Comparison of ENCODE assay signal across 26 cellular contexts in the genomic region with DNA sequence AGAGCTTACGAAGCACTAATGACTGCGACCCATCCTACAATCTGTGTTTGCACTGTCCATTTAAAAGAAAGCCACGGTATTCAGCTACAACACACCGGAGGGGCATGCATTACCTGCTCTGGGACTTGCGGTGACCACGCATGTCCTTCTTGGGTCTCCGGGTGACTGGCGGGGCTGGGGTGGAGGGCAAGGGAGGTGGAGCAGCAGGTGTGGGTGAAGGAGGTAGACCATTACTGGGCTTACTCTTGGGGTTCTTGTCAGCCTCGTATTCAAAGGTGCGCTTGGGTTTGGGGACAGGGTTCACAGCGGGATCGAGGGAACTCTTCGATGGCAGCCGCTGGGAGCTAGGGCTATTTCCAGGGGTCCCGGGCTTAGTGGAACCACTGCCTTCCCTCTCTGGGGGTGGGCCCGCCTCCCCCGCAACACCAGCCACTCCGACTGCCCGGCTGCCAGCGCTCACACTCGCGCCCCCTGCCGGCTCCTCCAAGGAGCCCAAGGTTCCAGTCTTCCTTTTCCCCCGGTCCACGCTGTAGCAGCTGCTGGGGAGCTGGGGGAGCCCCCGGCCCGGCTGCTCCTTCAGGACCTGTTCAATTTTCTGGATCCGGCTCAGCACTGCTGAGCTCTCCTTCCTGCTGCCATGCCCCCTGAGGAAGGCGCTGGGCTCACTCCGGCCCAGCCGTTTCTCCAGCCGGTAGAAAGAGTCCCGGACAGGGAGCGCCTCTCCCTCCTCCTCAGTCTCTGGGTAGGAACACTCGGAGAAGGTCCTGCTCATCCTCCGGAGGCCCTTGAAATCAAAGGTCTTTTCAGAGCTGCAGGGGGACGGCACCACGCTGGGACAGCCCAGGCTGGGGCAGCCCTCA. TPM values are rescaled to one million over a fixed set of nuclear protein-coding genes. Genes with fewer than 3 reads are reported as not detected.
A peak's percentile ranks its signal among the peaks of the same experiment; 100 is the strongest.
DNase-seq lines count a peak whose midpoint lies in the region; ATAC-seq and TF ChIP-seq lines count a peak whose summit lies in the region.
"Had no signal": no experiment of that assay in that cellular context is flagged by ENCODE, and none has a peak within 500 bp of the region (broad histone marks: within the 10 kb centered on the region; RNA-seq: fewer than 3 reads in every experiment).

No MANE protein-coding gene starts in this region.

- H3F3A ChIP-seq in GM23338 (replicated peaks; ENCODE audit: low read depth) (no peaks in the 10 kb centered on the region), smooth muscle cell (ENCODE audit: low read depth) (peaks cover 6% of the 10 kb centered on the region)

- H3K79me2 ChIP-seq in GM23338 (replicated peaks; ENCODE audit: insufficient read depth) (no peaks in the 10 kb centered on the region), smooth muscle cell (ENCODE audit: low read depth) (peaks cover 53% of the 10 kb centered on the region)

- H3K36me3 Mint-ChIP-seq in GM23338 (ENCODE audit: low read depth), result no peaks in the 10 kb centered on the region; the same call in 2 of the 3 replicates
- H3K36me3 Mint-ChIP-seq in activated T-cell treated with anti-CD3 and anti-CD28 coated beads, Interleukin-2, amount 50 U/mL, for 4 hours (ENCODE audit: insufficient read depth), result no peaks in the 10 kb centered on the region
- H3K36me3 Mint-ChIP-seq: activated CD8-positive, alpha-beta memory T cell treated with anti-CD3 and anti-CD28 coated beads, Interleukin-2, amount 10 ng/mL, durations not matched to agents 7 days and 5 days; activated naive CD4-positive, alpha-beta T cell treated with anti-CD3 and anti-CD28 coated beads, Interleukin-2, amount 50 U/mL, for 72 hours had no signal

- no peaks in the 10 kb centered on the region for H3K4me1 ChIP-seq in GM23338 (ENCODE audit: insufficient read depth)
- peaks cover 5% of the 10 kb centered on the region for H3K4me1 ChIP-seq in foreskin keratinocyte
- H3K4me1 ChIP-seq in smooth muscle cell (ENCODE audit: low read depth), result peaks cover 16% of the 10 kb centered on the region

- no peaks in the 10 kb centered on the region for H3K9me3 Mint-ChIP-seq in GM23338
- H3K9me3 Mint-ChIP-seq in activated T-cell treated with anti-CD3 and anti-CD28 coated beads, Interleukin-2, amount 50 U/mL, for 4 hours, result no peaks in the 10 kb centered on the region
- no peaks in the 10 kb centered on the region for H3K9me3 Mint-ChIP-seq in stimulated activated naive CD8-positive, alpha-beta T cell treated with anti-CD3 and anti-CD28 coated beads, Interleukin-15, amount 100 ng/mL, for 72 hours
- H3K9me3 Mint-ChIP-seq: activated CD4-positive, alpha-beta T cell treated with anti-CD3 and anti-CD28 coated beads, Interleukin-2, amount 10 ng/mL, durations not matched to agents 24 days and 14 days; activated naive CD4-positive, alpha-beta T cell treated with anti-CD3 and anti-CD28 coated beads, Interleukin-2, amount 50 U/mL, for 72 hours; T-helper 2 cell treated with Interferon-gamma antibody and Interleukin-4, amounts not matched to agents 5 μg/mL and 100 μg/mL, for 36 hours had no signal

- peaks cover 2% of the 10 kb centered on the region; the same call in 2 of the 3 replicates for H3K4me1 Mint-ChIP-seq in GM23338
- peaks cover 5% of the 10 kb centered on the region for H3K4me1 Mint-ChIP-seq in activated T-cell treated with anti-CD3 and anti-CD28 coated beads, Interleukin-2, amount 50 U/mL, for 4 hours (ENCODE audit: low read depth)
- H3K4me1 Mint-ChIP-seq in stimulated activated naive CD8-positive, alpha-beta T cell treated with anti-CD3 and anti-CD28 coated beads, Interleukin-15, amount 100 ng/mL, for 72 hours, result no peaks in the 10 kb centered on the region
- H3K4me1 Mint-ChIP-seq: activated CD4-positive, alpha-beta T cell treated with anti-CD3 and anti-CD28 coated beads, Interleukin-2, amount 10 ng/mL, durations not matched to agents 24 days and 14 days; activated CD8-positive, alpha-beta memory T cell treated with anti-CD3 and anti-CD28 coated beads, Interleukin-2, amount 10 ng/mL, durations not matched to agents 7 days and 5 days had no signal

- no peak overlapping the region for H3K27ac ChIP-seq in GM23338 (ENCODE audit: low read depth)
- no peak overlapping the region for H3K27ac ChIP-seq in foreskin keratinocyte
- peak overlapping the region; percentile 40 for H3K27ac ChIP-seq in smooth muscle cell (ENCODE audit: low read depth)
- H3K27ac ChIP-seq: BLaER1 treated with 17β-estradiol and CSF1 and Interleukin-3, amounts not matched to agents 10 nM and 100 nM had no signal

- WGBS in smooth muscle cell (ENCODE audit: low lambda C conversion rate), result 91% methylated on average over 36 of the region's 38 CpGs

- ATAC-seq in GM23338 (peak; percentile 67), foreskin keratinocyte (no peak)
- ATAC-seq in activated T-cell treated with anti-CD3 and anti-CD28 coated beads, Interleukin-2, amount 50 U/mL, for 4 hours, result no peak
- no peak for ATAC-seq in stimulated activated naive CD8-positive, alpha-beta T cell treated with anti-CD3 and anti-CD28 coated beads, Interleukin-15, amount 100 ng/mL, for 72 hours
- ATAC-seq: activated CD8-positive, alpha-beta memory T cell treated with anti-CD3 and anti-CD28 coated beads, Interleukin-2, amount 10 ng/mL, durations not matched to agents 7 days and 5 days; activated naive CD4-positive, alpha-beta T cell treated with anti-CD3 and anti-CD28 coated beads, Interleukin-2, amount 50 U/mL, for 72 hours; left ventricle myocardium superior had no signal

- H3K27me3 ChIP-seq in GM23338 (ENCODE audit: insufficient read depth), result no peaks in the 10 kb centered on the region
- no peaks in the 10 kb centered on the region for H3K27me3 ChIP-seq in foreskin keratinocyte
- H3K27me3 ChIP-seq in smooth muscle cell (ENCODE audit: low read depth), result no peaks in the 10 kb centered on the region
- H3K27me3 ChIP-seq: ascending aorta had no signal

- TF ChIP-seq CTCF in GM23338 (conservative IDR thresholded peaks at IDR 0.05; ENCODE audit: low read depth in 2 of 2) (peak; percentile 36 to 56), foreskin keratinocyte (conservative IDR thresholded peaks at IDR 0.05) (peak; percentile 19), smooth muscle cell (IDR thresholded peaks at IDR 0.05; ENCODE audit: borderline replicate concordance, insufficient read depth, poor library complexity, severe bottlenecking) (no peak)

- H3K27ac Mint-ChIP-seq in GM23338, result peak overlapping the region; percentile 50; the same call in 1 of the 2 replicates
- peak overlapping the region in 1 of 2 donors; percentile 92 for H3K27ac Mint-ChIP-seq in stimulated activated naive CD8-positive, alpha-beta T cell treated with anti-CD3 and anti-CD28 coated beads, Interleukin-15, amount 100 ng/mL, for 72 hours
- H3K27ac Mint-ChIP-seq: activated CD4-positive, alpha-beta T cell treated with anti-CD3 and anti-CD28 coated beads, Interleukin-2, amount 10 ng/mL, durations not matched to agents 24 days and 14 days; activated CD8-positive, alpha-beta memory T cell treated with anti-CD3 and anti-CD28 coated beads, Interleukin-2, amount 10 ng/mL, durations not matched to agents 7 days and 5 days; activated naive CD4-positive, alpha-beta T cell treated with anti-CD3 and anti-CD28 coated beads, Interleukin-2, amount 50 U/mL, for 72 hours; T-helper 2 cell treated with Interferon-gamma antibody and Interleukin-4, amounts not matched to agents 5 μg/mL and 100 μg/mL, for 36 hours had no signal

- H4K20me1 ChIP-seq in GM23338 (replicated peaks; ENCODE audit: insufficient read depth), result no peaks in the 10 kb centered on the region
- peaks cover 96% of the 10 kb centered on the region for H4K20me1 ChIP-seq in smooth muscle cell (ENCODE audit: low read depth)

- DNase-seq in GM23338 (ENCODE audit: low spot score) (peak; percentile 31), SK-MEL-5 (ENCODE audit: low read depth, low spot score) (peak; percentile 22), foreskin keratinocyte (no peak), smooth muscle cell (lab: John Stamatoyannopoulos, UW; ENCODE audit: unreplicated experiment) (no peak), activated T-cell treated with anti-CD3 and anti-CD28 coated beads for 4 hours (no peak), NCI-H748 treated with DMSO at 0.1 percent for 48 hours (lab: John Stamatoyannopoulos, UW) (no peak)
- DNase-seq in activated T-cell treated with anti-CD3 and anti-CD28 coated beads, Interleukin-2, amount 50 U/mL, for 4 hours, result no peak
- no peak for DNase-seq in stimulated activated naive CD8-positive, alpha-beta T cell treated with anti-CD3 and anti-CD28 coated beads, Interleukin-15, amount 100 ng/mL, for 72 hours
- DNase-seq: activated CD4-positive, alpha-beta T cell treated with anti-CD3 and anti-CD28 coated beads, Interleukin-2, amount 10 ng/mL, durations not matched to agents 24 days and 14 days; activated CD8-positive, alpha-beta memory T cell treated with anti-CD3 and anti-CD28 coated beads, Interleukin-2, amount 10 ng/mL, durations not matched to agents 7 days and 5 days; cerebellar nuclear complex; COR-L47; DMS79 treated with DMSO at 0.1 percent for 48 hours; foreskin fibroblast; hippocampal formation; left ventricle myocardium superior; NCI-H1417; NCI-H2081 treated with DMSO at 0.1 percent for 48 hours; NCI-H446; OCI-M1; stimulated activated CD4-positive, alpha-beta T cell treated with anti-CD3 and anti-CD28 coated beads, Interleukin-2, amount 100 ng/mL, for 24 hours had no signal

- in situ Hi-C loops in SK-MEL-5 (cut with HindIII; ENCODE audit: low pct_unique_long_range_greater_than_20kb, low sequenced_read_pairs), result no loop called here

- no peak overlapping the region for H3K4me3 Mint-ChIP-seq in GM23338
- no peak overlapping the region for H3K4me3 Mint-ChIP-seq in activated T-cell treated with anti-CD3 and anti-CD28 coated beads, Interleukin-2, amount 50 U/mL, for 4 hours
- no peak overlapping the region for H3K4me3 Mint-ChIP-seq in stimulated activated naive CD8-positive, alpha-beta T cell treated with anti-CD3 and anti-CD28 coated beads, Interleukin-15, amount 100 ng/mL, for 72 hours
- H3K4me3 Mint-ChIP-seq: activated CD4-positive, alpha-beta T cell treated with anti-CD3 and anti-CD28 coated beads, Interleukin-2, amount 10 ng/mL, durations not matched to agents 24 days and 14 days; activated CD8-positive, alpha-beta memory T cell treated with anti-CD3 and anti-CD28 coated beads, Interleukin-2, amount 10 ng/mL, durations not matched to agents 7 days and 5 days; T-helper 2 cell treated with Interferon-gamma antibody and Interleukin-4, amounts not matched to agents 5 μg/mL and 100 μg/mL, for 36 hours had no signal

- H3K9me3 ChIP-seq in smooth muscle cell (replicated peaks; ENCODE audit: low read depth), result no peaks in the 10 kb centered on the region
- H3K9me3 ChIP-seq: ascending aorta; BLaER1 treated with 17β-estradiol and CSF1 and Interleukin-3, amounts not matched to agents 10 nM and 100 nM had no signal

- no peak overlapping the region for H3K4me3 ChIP-seq in GM23338
- no peak overlapping the region for H3K4me3 ChIP-seq in smooth muscle cell
- H3K4me3 ChIP-seq: ascending aorta; BLaER1 treated with 17β-estradiol and CSF1 and Interleukin-3, amounts not matched to agents 10 nM and 100 nM; skin epidermis had no signal

- H3K4me2 ChIP-seq in GM23338, result no peak overlapping the region
- no peak overlapping the region for H3K4me2 ChIP-seq in smooth muscle cell

- H3K9me2 ChIP-seq in GM23338 (ENCODE audit: insufficient read depth), result no peaks in the 10 kb centered on the region

- peaks cover 7% of the 10 kb centered on the region for H3K27me3 Mint-ChIP-seq in GM23338 (ENCODE audit: insufficient read depth, low read depth, poor library complexity)
- peaks cover 7% of the 10 kb centered on the region for H3K27me3 Mint-ChIP-seq in activated T-cell treated with anti-CD3 and anti-CD28 coated beads, Interleukin-2, amount 50 U/mL, for 4 hours (ENCODE audit: low read depth)
- peaks cover 10% of the 10 kb centered on the region for H3K27me3 Mint-ChIP-seq in stimulated activated naive CD8-positive, alpha-beta T cell treated with anti-CD3 and anti-CD28 coated beads, Interleukin-15, amount 100 ng/mL, for 72 hours

- H3K36me3 ChIP-seq in GM23338 (ENCODE audit: insufficient read depth) (no peaks in the 10 kb centered on the region), smooth muscle cell (ENCODE audit: low read depth) (peaks cover 4% of the 10 kb centered on the region)
- H3K36me3 ChIP-seq: BLaER1 treated with 17β-estradiol and CSF1 and Interleukin-3, amounts not matched to agents 10 nM and 100 nM had no signal

- H2AFZ ChIP-seq in GM23338, result no peak overlapping the region
- no peak overlapping the region for H2AFZ ChIP-seq in smooth muscle cell (ENCODE audit: low read depth)

- no peak overlapping the region for H3K9ac ChIP-seq in smooth muscle cell (ENCODE audit: low read depth)
- H3K9ac ChIP-seq: BLaER1 treated with 17β-estradiol and CSF1 and Interleukin-3, amounts not matched to agents 10 nM and 100 nM had no signal

RNA-seq across cellular contexts. Expression of gene RPL27A, which starts 47.5 kb away (rescaled TPM):
- 961 and 1,283 TPM in 2 replicates for total RNA-seq in GM23338 (2014; rRNA removed; shearing (Covaris generic))
- polyA plus RNA-seq in GM23338 (2016; fragmentation: Nextera tagmentation; extraction: Ambion mirVana) (3,167 and 3,552 TPM in 2 replicates), foreskin keratinocyte (3,013 and 3,395 TPM in 2 replicates), smooth muscle cell (817 and 878 TPM in 2 replicates)
- total RNA-seq in SK-MEL-5 (2014; rRNA removed; shearing (Covaris generic)), result 1,031 and 1,139 TPM in 2 replicates
- polyA plus RNA-seq in SK-MEL-5 (2015; cell fraction: cytosol; rRNA removed), result 1,189 and 1,558 TPM in 2 replicates
- 390 and 396 TPM in 2 replicates for polyA plus RNA-seq in SK-MEL-5 (2015; cell fraction: nucleus; rRNA removed)
- total RNA-seq in foreskin keratinocyte (1,979 and 2,135 TPM in 2 replicates), smooth muscle cell (731 and 1,140 TPM in 2 replicates)
- total RNA-seq in activated T-cell treated with anti-CD3 and anti-CD28 coated beads, Interleukin-2, amount 50 U/mL, for 4 hours, result 1,000 to 10,000 TPM; 1,340 to 1,866 (median 1,663) TPM

RNA-seq across cellular contexts. Expression of gene TRIM66, which starts 47.6 kb away (rescaled TPM):
- 1.9 and 3.3 TPM in 2 replicates for total RNA-seq in GM23338 (2014; rRNA removed; shearing (Covaris generic))
- polyA plus RNA-seq in GM23338 (2016; fragmentation: Nextera tagmentation; extraction: Ambion mirVana) (1.0 and 1.1 TPM in 2 replicates), foreskin keratinocyte (0.40 and 0.45 TPM in 2 replicates), smooth muscle cell (0.24 and 0.93 TPM in 2 replicates)
- total RNA-seq in SK-MEL-5 (2014; rRNA removed; shearing (Covaris generic)), result 5.8 and 6.5 TPM in 2 replicates
- 6.5 and 11.5 TPM in 2 replicates for polyA plus RNA-seq in SK-MEL-5 (2015; cell fraction: cytosol; rRNA removed)
- 24.0 and 44.8 TPM in 2 replicates for polyA plus RNA-seq in SK-MEL-5 (2015; cell fraction: nucleus; rRNA removed)
- total RNA-seq in foreskin keratinocyte (2.2 and 2.5 TPM in 2 replicates), smooth muscle cell (5.8 and 7.1 TPM in 2 replicates)
- total RNA-seq in activated T-cell treated with anti-CD3 and anti-CD28 coated beads, Interleukin-2, amount 50 U/mL, for 4 hours, result 1 to 10 TPM; 4.0 to 8.3 (median 6.7) TPM

Comparison
In these comparisons a context has a peak if more than half of its experiments do, and no peak if none do; other contexts are left out.
1. DNase-seq: peak in GM23338 (single experiment) and SK-MEL-5 (single experiment); none in foreskin keratinocyte (0 of 2), smooth muscle cell (single experiment), activated T-cell treated with anti-CD3 and anti-CD28 coated beads for 4 hours (single experiment), NCI-H748 treated with DMSO at 0.1 percent for 48 hours (single experiment), activated T-cell treated with anti-CD3 and anti-CD28 coated beads, Interleukin-2, amount 50 U/mL, for 4 hours (single experiment) and stimulated activated naive CD8-positive, alpha-beta T cell treated with anti-CD3 and anti-CD28 coated beads, Interleukin-15, amount 100 ng/mL, for 72 hours (0 of 2).